In the genomic region with DNA sequence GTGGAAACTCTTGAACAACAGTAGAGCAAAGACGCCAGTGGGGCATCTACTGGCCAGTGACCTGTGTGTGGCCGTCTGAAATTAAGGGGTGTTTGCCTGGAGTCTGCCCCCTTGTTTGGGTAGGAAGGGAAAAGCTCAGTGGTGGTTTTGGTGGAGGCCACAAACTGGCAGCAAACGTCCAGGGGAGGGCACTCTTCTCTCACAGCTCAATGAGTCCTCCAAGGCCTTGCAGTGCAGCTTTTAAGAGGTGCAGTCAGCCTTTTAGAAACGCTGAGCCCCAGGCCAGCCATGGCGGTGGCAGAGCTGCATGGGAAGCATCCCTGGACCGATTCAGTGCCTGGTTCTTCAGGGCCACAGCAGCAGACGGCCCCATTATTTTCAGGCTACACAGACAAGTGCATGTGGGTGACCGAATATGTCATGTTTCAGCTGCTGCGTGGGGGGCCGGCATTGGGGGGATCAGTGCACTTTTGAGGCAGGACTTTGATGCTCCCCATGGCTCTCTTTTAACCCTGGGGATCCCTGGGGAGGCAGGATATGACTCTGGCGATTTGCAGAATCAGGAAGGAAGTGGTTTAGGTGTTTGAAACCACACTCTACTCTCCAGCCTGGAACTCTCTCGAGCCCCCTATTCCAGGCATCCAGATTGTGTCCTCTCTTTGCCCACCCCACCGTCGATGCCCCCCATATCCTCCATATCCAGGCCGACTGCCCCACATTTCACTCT, we compare ENCODE assay signal across 9 cellular contexts.
DNase-seq lines count a peak whose midpoint lies in the region; ATAC-seq and TF ChIP-seq lines count a peak whose summit lies in the region.
"Had no signal": no experiment of that assay in that cellular context is flagged by ENCODE, and none has a peak within 500 bp of the region (broad histone marks: within the 10 kb centered on the region; RNA-seq: fewer than 3 reads in every experiment).

No MANE protein-coding gene starts in this region.

- TF ChIP-seq CTCF in heart left ventricle (IDR thresholded peaks at IDR 0.05) (peak in 11 of 12 donors; percentile 32 to 62 (median 49)), retinal pigment epithelial cell (conservative IDR thresholded peaks at IDR 0.05; ENCODE audit: low read depth, low read length) (peak; percentile 92)

- H3K9me3 ChIP-seq in MG63 (no peaks in the 10 kb centered on the region), heart left ventricle (no peaks in the 10 kb centered on the region)
- H3K9me3 ChIP-seq: tibial artery had no signal

- H3K27me3 ChIP-seq in MG63, result no peaks in the 10 kb centered on the region
- H3K27me3 ChIP-seq in heart left ventricle, result no peaks in the 10 kb centered on the region
- H3K27me3 ChIP-seq: tibial artery had no signal

- H3K4me3 ChIP-seq in MG63 (no peak overlapping the region), heart left ventricle (no peak overlapping the region), retinal pigment epithelial cell (ENCODE audit: low read length) (no peak overlapping the region)
- H3K4me3 ChIP-seq: tibial artery had no signal

- no peaks in the 10 kb centered on the region for H3K4me1 ChIP-seq in heart left ventricle

- 39 to 52% (median 45%) methylated on average over 14 to 15 of the region's 15 CpGs for WGBS in heart left ventricle, 4 donors

- no peak overlapping the region for H3K27ac ChIP-seq in heart left ventricle
- H3K27ac ChIP-seq: tibial artery had no signal

- H3K36me3 ChIP-seq in MG63 (no peaks in the 10 kb centered on the region), heart left ventricle (no peaks in the 10 kb centered on the region)
- H3K36me3 ChIP-seq: tibial artery had no signal

- TF ChIP-seq POLR2A in heart left ventricle (IDR thresholded peaks at IDR 0.05), result no peak

- intact Hi-C loops in heart left ventricle (cut with DNase I), result loop anchor here (2.0 to 10.0 kb wide), 9 partner anchors 171 to 983 kb away; no protein-coding TSS in a partner anchor

- ATAC-seq in heart left ventricle (peak; percentile 61 to 85 (median 78)), GM19452 (IDR thresholded peaks at IDR 0.05; ENCODE audit: unreplicated experiment) (no peak)

- DNase-seq in DMS153 (lab: John Stamatoyannopoulos, UW) (peak; percentile 66), MG63 (peak; percentile 53), SW480 (ENCODE audit: low spot score) (peak; percentile 29), heart left ventricle (peak in 4 of 5 donors; percentile 23 to 53 (median 32)), retinal pigment epithelial cell (ENCODE audit: low read depth) (peak; percentile 24), activated gamma-delta T cell (lab: John Stamatoyannopoulos, UW) (no peak)
- DNase-seq in activated CD4-positive, alpha-beta T cell treated with anti-CD3 and anti-CD28 coated beads for 4 hours, result no peak

Comparison
In these comparisons a context has a peak if more than half of its experiments do, and no peak if none do; other contexts are left out.
1. DNase-seq: peak in DMS153 (single experiment), MG63 (single experiment), SW480 (single experiment), heart left ventricle (4 of 5) and retinal pigment epithelial cell (single experiment); none in activated gamma-delta T cell (single experiment) and activated CD4-positive, alpha-beta T cell treated with anti-CD3 and anti-CD28 coated beads for 4 hours (0 of 2).